In genomic region chr10:43105119-43105792, GRCh38 we compare ENCODE assay signal across 1 cellular context.
TF ChIP-seq lines count a peak whose summit lies in the region.

No MANE protein-coding gene starts in this region.

TF ChIP-seq in HepG2, 621 proteins besides CTCF, POLR2A, EP300 and RAD21 (continued from another document and continues in another):
- TF ChIP-seq, protein P1, sequence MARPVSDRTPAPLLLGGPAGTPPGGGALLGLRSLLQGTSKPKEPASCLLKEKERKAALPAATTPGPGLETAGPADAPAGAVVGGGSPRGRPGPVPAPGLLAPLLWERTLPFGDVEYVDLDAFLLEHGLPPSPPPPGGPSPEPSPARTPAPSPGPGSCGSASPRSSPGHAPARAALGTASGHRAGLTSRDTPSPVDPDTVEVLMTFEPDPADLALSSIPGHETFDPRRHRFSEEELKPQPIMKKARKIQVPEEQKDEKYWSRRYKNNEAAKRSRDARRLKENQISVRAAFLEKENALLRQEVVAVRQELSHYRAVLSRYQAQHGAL (CRISPR knock-in tag; IDR thresholded peaks at IDR 0.05; ENCODE audit: not compliant biosample characterization): no peak
- no peak for TF ChIP-seq NCOA5 (CRISPR knock-in tag; IDR thresholded peaks at IDR 0.05)
- TF ChIP-seq PRDM15 (CRISPR knock-in tag; IDR thresholded peaks at IDR 0.05): no peak
- no peak for TF ChIP-seq TRIM22 (IDR thresholded peaks at IDR 0.05)
- TF ChIP-seq, protein P2, sequence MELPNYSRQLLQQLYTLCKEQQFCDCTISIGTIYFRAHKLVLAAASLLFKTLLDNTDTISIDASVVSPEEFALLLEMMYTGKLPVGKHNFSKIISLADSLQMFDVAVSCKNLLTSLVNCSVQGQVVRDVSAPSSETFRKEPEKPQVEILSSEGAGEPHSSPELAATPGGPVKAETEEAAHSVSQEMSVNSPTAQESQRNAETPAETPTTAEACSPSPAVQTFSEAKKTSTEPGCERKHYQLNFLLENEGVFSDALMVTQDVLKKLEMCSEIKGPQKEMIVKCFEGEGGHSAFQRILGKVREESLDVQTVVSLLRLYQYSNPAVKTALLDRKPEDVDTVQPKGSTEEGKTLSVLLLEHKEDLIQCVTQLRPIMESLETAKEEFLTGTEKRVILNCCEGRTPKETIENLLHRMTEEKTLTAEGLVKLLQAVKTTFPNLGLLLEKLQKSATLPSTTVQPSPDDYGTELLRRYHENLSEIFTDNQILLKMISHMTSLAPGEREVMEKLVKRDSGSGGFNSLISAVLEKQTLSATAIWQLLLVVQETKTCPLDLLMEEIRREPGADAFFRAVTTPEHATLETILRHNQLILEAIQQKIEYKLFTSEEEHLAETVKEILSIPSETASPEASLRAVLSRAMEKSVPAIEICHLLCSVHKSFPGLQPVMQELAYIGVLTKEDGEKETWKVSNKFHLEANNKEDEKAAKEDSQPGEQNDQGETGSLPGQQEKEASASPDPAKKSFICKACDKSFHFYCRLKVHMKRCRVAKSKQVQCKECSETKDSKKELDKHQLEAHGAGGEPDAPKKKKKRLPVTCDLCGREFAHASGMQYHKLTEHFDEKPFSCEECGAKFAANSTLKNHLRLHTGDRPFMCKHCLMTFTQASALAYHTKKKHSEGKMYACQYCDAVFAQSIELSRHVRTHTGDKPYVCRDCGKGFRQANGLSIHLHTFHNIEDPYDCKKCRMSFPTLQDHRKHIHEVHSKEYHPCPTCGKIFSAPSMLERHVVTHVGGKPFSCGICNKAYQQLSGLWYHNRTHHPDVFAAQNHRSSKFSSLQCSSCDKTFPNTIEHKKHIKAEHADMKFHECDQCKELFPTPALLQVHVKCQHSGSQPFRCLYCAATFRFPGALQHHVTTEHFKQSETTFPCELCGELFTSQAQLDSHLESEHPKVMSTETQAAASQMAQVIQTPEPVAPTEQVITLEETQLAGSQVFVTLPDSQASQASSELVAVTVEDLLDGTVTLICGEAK (IDR thresholded peaks at IDR 0.05): no peak
- TF ChIP-seq, protein P2 (CRISPR knock-in tag; IDR thresholded peaks at IDR 0.05): no peak
- no peak for TF ChIP-seq ZNF75D (CRISPR knock-in tag; IDR thresholded peaks at IDR 0.05; ENCODE audit: borderline replicate concordance)
- TF ChIP-seq ZFP37 (CRISPR knock-in tag; IDR thresholded peaks at IDR 0.05; ENCODE audit: borderline replicate concordance): no peak
- no peak for TF ChIP-seq GLMP (CRISPR knock-in tag; IDR thresholded peaks at IDR 0.05; ENCODE audit: borderline replicate concordance)
- TF ChIP-seq, protein P3, sequence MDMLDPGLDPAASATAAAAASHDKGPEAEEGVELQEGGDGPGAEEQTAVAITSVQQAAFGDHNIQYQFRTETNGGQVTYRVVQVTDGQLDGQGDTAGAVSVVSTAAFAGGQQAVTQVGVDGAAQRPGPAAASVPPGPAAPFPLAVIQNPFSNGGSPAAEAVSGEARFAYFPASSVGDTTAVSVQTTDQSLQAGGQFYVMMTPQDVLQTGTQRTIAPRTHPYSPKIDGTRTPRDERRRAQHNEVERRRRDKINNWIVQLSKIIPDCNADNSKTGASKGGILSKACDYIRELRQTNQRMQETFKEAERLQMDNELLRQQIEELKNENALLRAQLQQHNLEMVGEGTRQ (IDR thresholded peaks at IDR 0.05; ENCODE audit: low read depth, low read length): no peak
- TF ChIP-seq, protein P3 (CRISPR knock-in tag; IDR thresholded peaks at IDR 0.05; ENCODE audit: borderline replicate concordance): no peak
- TF ChIP-seq ZNF678 (CRISPR knock-in tag; IDR thresholded peaks at IDR 0.05): no peak
- no peak for TF ChIP-seq MZF1 (CRISPR knock-in tag; IDR thresholded peaks at IDR 0.05; ENCODE audit: borderline replicate concordance)
- no peak for TF ChIP-seq ZNF883 (CRISPR knock-in tag; IDR thresholded peaks at IDR 0.05; ENCODE audit: not compliant biosample characterization)
- no peak for TF ChIP-seq THYN1 (CRISPR knock-in tag; IDR thresholded peaks at IDR 0.05; ENCODE audit: borderline replicate concordance, low read depth)
- no peak for TF ChIP-seq U2AF1 (optimal IDR thresholded peaks at IDR 0.05; ENCODE audit: low read depth, low read length)
- TF ChIP-seq KDM5A (IDR thresholded peaks at IDR 0.05; ENCODE audit: borderline replicate concordance, low read length): no peak
- no peak for TF ChIP-seq ZNF382 (CRISPR knock-in tag; IDR thresholded peaks at IDR 0.05; ENCODE audit: borderline replicate concordance)
- no peak for TF ChIP-seq ZMYM3 (CRISPR knock-in tag; IDR thresholded peaks at IDR 0.05)
- TF ChIP-seq ZHX2 (IDR thresholded peaks at IDR 0.05; ENCODE audit: low read depth): no peak
- TF ChIP-seq ZHX2 (CRISPR knock-in tag; IDR thresholded peaks at IDR 0.05; ENCODE audit: borderline replicate concordance): no peak
- TF ChIP-seq ZNF713 (CRISPR knock-in tag; IDR thresholded peaks at IDR 0.05): no peak
- peak; percentile 77 for TF ChIP-seq XRCC5 (optimal IDR thresholded peaks at IDR 0.05; ENCODE audit: low read length)
- TF ChIP-seq, protein P4, sequence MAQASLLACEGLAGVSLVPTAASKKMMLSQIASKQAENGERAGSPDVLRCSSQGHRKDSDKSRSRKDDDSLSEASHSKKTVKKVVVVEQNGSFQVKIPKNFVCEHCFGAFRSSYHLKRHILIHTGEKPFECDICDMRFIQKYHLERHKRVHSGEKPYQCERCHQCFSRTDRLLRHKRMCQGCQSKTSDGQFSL (CRISPR knock-in tag; IDR thresholded peaks at IDR 0.05): no peak
- no peak for TF ChIP-seq ZNF570 (CRISPR knock-in tag; IDR thresholded peaks at IDR 0.05; ENCODE audit: borderline replicate concordance)
- TF ChIP-seq ZFP91 (CRISPR knock-in tag; IDR thresholded peaks at IDR 0.05; ENCODE audit: borderline replicate concordance): peak; percentile 54; the same call in 1 of the 2 replicates
